ENCODE assay signal across 8 cellular contexts in genomic region chr5:107476783-107477182, GRCh38.
A peak's percentile ranks its signal among the peaks of the same experiment; 100 is the strongest.
DNase-seq lines count a peak whose midpoint lies in the region; ATAC-seq and TF ChIP-seq lines count a peak whose summit lies in the region.

No MANE protein-coding gene starts in this region.

- no peak overlapping the region for H2BK5ac ChIP-seq in mesendoderm (ENCODE audit: low read length)

- H3K4me3 ChIP-seq in CD4-positive, CD25-positive, alpha-beta regulatory T cell (ENCODE audit: low read depth, low read length), result no peak overlapping the region
- no peak overlapping the region for H3K4me3 ChIP-seq in mesendoderm (ENCODE audit: low read length)

- CTCF ChIA-PET in WTC11 (lab: Charles Lee), result interaction anchor here (1.7 kb wide), 1 partner anchor 95 kb away, joined by 8 read pairs; no protein-coding TSS in a partner anchor

- no peak overlapping the region for H2BK120ac ChIP-seq in mesendoderm (ENCODE audit: low read depth, low read length)

- H3K79me1 ChIP-seq in mesendoderm (ENCODE audit: low read length), result peaks cover 8% of the 10 kb centered on the region

- H3K27ac Mint-ChIP-seq in CD4-positive, CD25-positive, alpha-beta regulatory T cell, result peak overlapping the region in 2 of 3 donors; percentile 6 to 16
- peak overlapping the region; percentile 39; the same call in 1 of the 2 replicates for H3K27ac Mint-ChIP-seq in WTC11

- peaks cover 2 to 17% (median 9%) of the 10 kb centered on the region in 4 donors for H3K4me1 Mint-ChIP-seq in CD4-positive, CD25-positive, alpha-beta regulatory T cell
- H3K4me1 Mint-ChIP-seq in WTC11, result peaks cover 80% of the 10 kb centered on the region

- POLR2A ChIA-PET in WTC11 (lab: Charles Lee), result no interaction called here

- no peak overlapping the region for H2BK15ac ChIP-seq in mesendoderm (replicated peaks; ENCODE audit: low read depth)

- H4K8ac ChIP-seq in mesendoderm (ENCODE audit: low read depth, low read length), result no peak overlapping the region

- H3K36me3 Mint-ChIP-seq in CD4-positive, CD25-positive, alpha-beta regulatory T cell, result no peaks in the 10 kb centered on the region
- H3K36me3 Mint-ChIP-seq in WTC11, result no peaks in the 10 kb centered on the region

- H4K5ac ChIP-seq in mesendoderm (ENCODE audit: low read length), result no peak overlapping the region

- no peak overlapping the region for H3K9ac ChIP-seq in mesendoderm (ENCODE audit: low read length)

- H3K4me3 Mint-ChIP-seq in CD4-positive, CD25-positive, alpha-beta regulatory T cell, result peak overlapping the region; percentile 5 to 64 (median 25)
- no peak overlapping the region for H3K4me3 Mint-ChIP-seq in WTC11

- no peak overlapping the region for H3K4ac ChIP-seq in mesendoderm (ENCODE audit: low read depth, low read length)

- H3K27me3 Mint-ChIP-seq in CD4-positive, CD25-positive, alpha-beta regulatory T cell, result no peaks in the 10 kb centered on the region
- H3K27me3 Mint-ChIP-seq in WTC11 (ENCODE audit: low read depth), result no peaks in the 10 kb centered on the region; the same call in 1 of the 2 replicates

- peaks cover 0 to 2% (median 0%) of the 10 kb centered on the region in 7 donors for H3K9me3 Mint-ChIP-seq in CD4-positive, CD25-positive, alpha-beta regulatory T cell
- no peaks in the 10 kb centered on the region for H3K9me3 Mint-ChIP-seq in WTC11

- H3K9me3 ChIP-seq in CD4-positive, CD25-positive, alpha-beta regulatory T cell (ENCODE audit: control insufficient read depth in 2 of 2, low read length in 2 of 2), result no peaks in the 10 kb centered on the region

- H3K79me2 ChIP-seq in mesendoderm (ENCODE audit: control insufficient read depth, insufficient read depth, low read length), result peaks cover 2% of the 10 kb centered on the region

- no peak overlapping the region for H3K4me2 ChIP-seq in mesendoderm (ENCODE audit: low read length)

- H3K23ac ChIP-seq in mesendoderm (ENCODE audit: low read length), result no peak overlapping the region

- TF ChIP-seq CTCF in WTC11 (IDR thresholded peaks at IDR 0.05), result no peak

- no peak overlapping the region for H3K18ac ChIP-seq in mesendoderm (ENCODE audit: low read length)

- H3K27me3 ChIP-seq in CD4-positive, CD25-positive, alpha-beta regulatory T cell (ENCODE audit: control insufficient read depth, insufficient read depth, low read length), result no peaks in the 10 kb centered on the region
- no peaks in the 10 kb centered on the region for H3K27me3 ChIP-seq in mesendoderm (ENCODE audit: insufficient read depth, low read length, poor library complexity)

- ATAC-seq in CD4-positive, CD25-positive, alpha-beta regulatory T cell (ENCODE audit: low read depth in 2 of 2), result peak; percentile 56 to 67
- ATAC-seq in GM19025 (IDR thresholded peaks at IDR 0.05; ENCODE audit: low read depth, unreplicated experiment) (peak; percentile 75), HG03103 (IDR thresholded peaks at IDR 0.05; ENCODE audit: low read depth, unreplicated experiment) (peak; percentile 94), WTC11 (no peak)

- no peak overlapping the region for H2AK5ac ChIP-seq in mesendoderm (ENCODE audit: low read length)

- peak in 2 of 3 donors; percentile 27 to 47 for DNase-seq in CD4-positive, CD25-positive, alpha-beta regulatory T cell
- DNase-seq in WTC11 (ENCODE audit: low spot score) (no peak), mesendoderm (peak; percentile 78), mucosa of gallbladder (ENCODE audit: low spot score) (no peak), putamen (ENCODE audit: low spot score) (no peak), H4 (ENCODE audit: low spot score) (no peak)

- no peak overlapping the region for H3K56ac ChIP-seq in mesendoderm (ENCODE audit: low read length)

- H3K27ac ChIP-seq in CD4-positive, CD25-positive, alpha-beta regulatory T cell (ENCODE audit: insufficient read depth, low read length, poor library complexity, severe bottlenecking), result peak overlapping the region; percentile 49
- no peak overlapping the region for H3K27ac ChIP-seq in mesendoderm (ENCODE audit: low read depth, low read length)

- peaks cover 16% of the 10 kb centered on the region for H3K4me1 ChIP-seq in CD4-positive, CD25-positive, alpha-beta regulatory T cell (ENCODE audit: control insufficient read depth, insufficient read depth, low read length, poor library complexity, severe bottlenecking)
- peaks cover 22% of the 10 kb centered on the region for H3K4me1 ChIP-seq in mesendoderm (ENCODE audit: control insufficient read depth, low read depth, low read length)

- H3K36me3 ChIP-seq in CD4-positive, CD25-positive, alpha-beta regulatory T cell (ENCODE audit: control insufficient read depth, insufficient read depth, low read length), result no peaks in the 10 kb centered on the region
- H3K36me3 ChIP-seq in mesendoderm (ENCODE audit: control insufficient read depth, insufficient read depth, low read length), result no peaks in the 10 kb centered on the region

- no CpG with 5 or more reads among the region's 1 CpG for WGBS in mesendoderm (ENCODE audit: extremely low coverage, insufficient coverage, low lambda C conversion rate)

TF ChIP-seq in WTC11, 78 proteins besides CTCF, POLR2A, EP300 and RAD21 (continues in another document):
- TF ChIP-seq, protein P1, sequence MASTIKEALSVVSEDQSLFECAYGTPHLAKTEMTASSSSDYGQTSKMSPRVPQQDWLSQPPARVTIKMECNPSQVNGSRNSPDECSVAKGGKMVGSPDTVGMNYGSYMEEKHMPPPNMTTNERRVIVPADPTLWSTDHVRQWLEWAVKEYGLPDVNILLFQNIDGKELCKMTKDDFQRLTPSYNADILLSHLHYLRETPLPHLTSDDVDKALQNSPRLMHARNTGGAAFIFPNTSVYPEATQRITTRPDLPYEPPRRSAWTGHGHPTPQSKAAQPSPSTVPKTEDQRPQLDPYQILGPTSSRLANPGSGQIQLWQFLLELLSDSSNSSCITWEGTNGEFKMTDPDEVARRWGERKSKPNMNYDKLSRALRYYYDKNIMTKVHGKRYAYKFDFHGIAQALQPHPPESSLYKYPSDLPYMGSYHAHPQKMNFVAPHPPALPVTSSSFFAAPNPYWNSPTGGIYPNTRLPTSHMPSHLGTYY (CRISPR knock-in tag; IDR thresholded peaks at IDR 0.05), result no peak
- TF ChIP-seq E2F5 (CRISPR knock-in tag; IDR thresholded peaks at IDR 0.05) (no peak), EMX1 (CRISPR knock-in tag; IDR thresholded peaks at IDR 0.05) (no peak), NFYB (CRISPR knock-in tag; conservative IDR thresholded peaks at IDR 0.05; ENCODE audit: low read depth) (no peak), ZNF138 (CRISPR knock-in tag; conservative IDR thresholded peaks at IDR 0.05) (no peak), NFE2L1 (CRISPR knock-in tag; IDR thresholded peaks at IDR 0.05) (no peak), CBFB (CRISPR knock-in tag; IDR thresholded peaks at IDR 0.05; ENCODE audit: low read depth) (no peak), FOXP4 (CRISPR knock-in tag; IDR thresholded peaks at IDR 0.05) (no peak), ZNF317 (CRISPR knock-in tag; IDR thresholded peaks at IDR 0.05; ENCODE audit: borderline replicate concordance, low read depth) (no peak), SP1 (CRISPR knock-in tag; conservative IDR thresholded peaks at IDR 0.05) (no peak), NR2C2 (CRISPR knock-in tag; IDR thresholded peaks at IDR 0.05) (no peak)
- TF ChIP-seq, protein P2, sequence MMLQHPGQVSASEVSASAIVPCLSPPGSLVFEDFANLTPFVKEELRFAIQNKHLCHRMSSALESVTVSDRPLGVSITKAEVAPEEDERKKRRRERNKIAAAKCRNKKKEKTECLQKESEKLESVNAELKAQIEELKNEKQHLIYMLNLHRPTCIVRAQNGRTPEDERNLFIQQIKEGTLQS (CRISPR knock-in tag; conservative IDR thresholded peaks at IDR 0.05), result no peak

Comparison
In these comparisons a context has a peak if more than half of its experiments do, and no peak if none do; other contexts are left out.
1. DNase-seq: peak in CD4-positive, CD25-positive, alpha-beta regulatory T cell (2 of 3) and mesendoderm (single experiment); none in WTC11 (single experiment), mucosa of gallbladder (single experiment), putamen (single experiment) and H4 (single experiment).